In genomic region chr20:62183426-62184142, GRCh38 we compare ENCODE assay signal across 8 cellular contexts. TPM values are rescaled to one million over a fixed set of nuclear protein-coding genes. Genes with fewer than 3 reads are reported as not detected.
DNase-seq lines count a peak whose midpoint lies in the region; ATAC-seq and TF ChIP-seq lines count a peak whose summit lies in the region.

No MANE protein-coding gene starts in this region.

- intact Hi-C loops in thyroid gland (cut with DNase I) = no loop called here

- peak overlapping the region; percentile 99 for H3K9ac ChIP-seq in adipocyte (ENCODE audit: low read length)

- H3K27ac ChIP-seq in thyroid gland = peak overlapping the region in 2 of 3 donors; percentile 75 to 87

- no peak for TF ChIP-seq POLR2A in thyroid gland (IDR thresholded peaks at IDR 0.05)

- H3K27me3 Mint-ChIP-seq in activated T-cell treated with anti-CD3 and anti-CD28 coated beads, Interleukin-2, amount 50 U/mL, for 24 hours = no peaks in the 10 kb centered on the region

- H3K4me1 ChIP-seq in adipocyte (ENCODE audit: control insufficient read depth, insufficient read depth, low read length) (peaks cover 29% of the 10 kb centered on the region), thyroid gland (peaks cover 7 to 21% of the 10 kb centered on the region in 2 donors)

- H3K9me3 Mint-ChIP-seq in activated T-cell treated with anti-CD3 and anti-CD28 coated beads, Interleukin-2, amount 50 U/mL, for 24 hours = no peaks in the 10 kb centered on the region

- H3K4me3 ChIP-seq in adipocyte (ENCODE audit: low read length) (peak overlapping the region; percentile 99), kidney epithelial cell (ENCODE audit: low read depth, low read length) (peak overlapping the region; percentile 73), thyroid gland (replicated peaks in 1 of 3) (peak overlapping the region; percentile 54 to 99 (median 72))

- ATAC-seq in GM18858 (IDR thresholded peaks at IDR 0.05; ENCODE audit: unreplicated experiment) = no peak

- no peak for TF ChIP-seq CTCF in kidney epithelial cell (IDR thresholded peaks at IDR 0.05; ENCODE audit: insufficient read depth, low read length, poor library complexity, severe bottlenecking)
- TF ChIP-seq CTCF in thyroid gland (IDR thresholded peaks at IDR 0.05) = no peak

- peaks cover 7% of the 10 kb centered on the region for H3K36me3 ChIP-seq in adipocyte (ENCODE audit: control insufficient read depth, insufficient read depth, low read length, severe bottlenecking)
- no peaks in the 10 kb centered on the region for H3K36me3 ChIP-seq in kidney epithelial cell (ENCODE audit: control insufficient read depth, insufficient read depth, low read length)
- H3K36me3 ChIP-seq in thyroid gland = peaks cover 6 to 8% of the 10 kb centered on the region in 2 donors

- peaks cover 47% of the 10 kb centered on the region for H3K4me1 Mint-ChIP-seq in activated T-cell treated with anti-CD3 and anti-CD28 coated beads, Interleukin-2, amount 50 U/mL, for 24 hours (ENCODE audit: low read depth)

- 28 to 29% methylated on average over 25 of the region's 25 CpGs for WGBS in thyroid gland, 2 donors

- peak overlapping the region; percentile 90 for H3K27ac Mint-ChIP-seq in activated T-cell treated with anti-CD3 and anti-CD28 coated beads, Interleukin-2, amount 50 U/mL, for 24 hours

- DNase-seq in activated T-cell treated with anti-CD3 and anti-CD28 coated beads, Interleukin-2, amount 50 U/mL, for 24 hours = no peak
- DNase-seq in activated T-cell treated with anti-CD3 and anti-CD28 coated beads, Interleukin-2, amount 50 U/mL, for 1 hour = no peak
- DNase-seq in adipocyte (ENCODE audit: low read depth) (peak; percentile 49), kidney epithelial cell (ENCODE audit: low read depth) (no peak), thyroid gland (no peak), HCEC 1CT (no peak)
- no peak for DNase-seq in activated effector memory CD4-positive, alpha-beta T cell treated with Interleukin-2 at 50 U/mL for 16 hours

- H3K27me3 ChIP-seq in adipocyte (replicated peaks; ENCODE audit: control insufficient read depth, insufficient read depth, low read length) (no peaks in the 10 kb centered on the region), kidney epithelial cell (ENCODE audit: control insufficient read depth, insufficient read depth, low read length) (no peaks in the 10 kb centered on the region), thyroid gland (no peaks in the 10 kb centered on the region)

- H3K36me3 Mint-ChIP-seq in activated T-cell treated with anti-CD3 and anti-CD28 coated beads, Interleukin-2, amount 50 U/mL, for 24 hours (ENCODE audit: low read depth) = peaks cover 62% of the 10 kb centered on the region

- H3K4me3 Mint-ChIP-seq in activated T-cell treated with anti-CD3 and anti-CD28 coated beads, Interleukin-2, amount 50 U/mL, for 24 hours = peak overlapping the region; percentile 90

- H3K9me3 ChIP-seq in adipocyte (ENCODE audit: control insufficient read depth, low read length) (no peaks in the 10 kb centered on the region), thyroid gland (no peaks in the 10 kb centered on the region)

RNA-seq across cellular contexts. Expression of gene MTG2, which starts 0.8 kb away (rescaled TPM):
- total RNA-seq in kidney epithelial cell = 19.5 and 31.9 TPM in 2 replicates
- total RNA-seq in thyroid gland = 10 to 100 TPM; 21.6 to 38.2 (median 33.4) TPM

RNA-seq across cellular contexts. Expression of gene HRH3, which starts 36.5 kb away (rescaled TPM):
- total RNA-seq in kidney epithelial cell (not detected in 2 replicates), thyroid gland (not detected)

RNA-seq across cellular contexts. Expression of gene SS18L1, which starts 40.0 kb away (rescaled TPM):
- total RNA-seq in kidney epithelial cell = 9.6 and 15.9 TPM in 2 replicates
- 10 to 100 TPM; 12.2 to 22.0 (median 15.2) TPM for total RNA-seq in thyroid gland

RNA-seq across cellular contexts. Expression of gene PSMA7, which starts 40.4 kb away (rescaled TPM):
- total RNA-seq in kidney epithelial cell (412 and 420 TPM in 2 replicates), thyroid gland (100 to 1,000 TPM; 213 to 288 (median 261) TPM)

RNA-seq across cellular contexts. Expression of gene OSBPL2, which starts 54.7 kb away (rescaled TPM):
- total RNA-seq in kidney epithelial cell (26.5 and 30.3 TPM in 2 replicates), thyroid gland (10 to 100 TPM; 46.9 to 60.8 (median 50.8) TPM)
